In the genomic region with DNA sequence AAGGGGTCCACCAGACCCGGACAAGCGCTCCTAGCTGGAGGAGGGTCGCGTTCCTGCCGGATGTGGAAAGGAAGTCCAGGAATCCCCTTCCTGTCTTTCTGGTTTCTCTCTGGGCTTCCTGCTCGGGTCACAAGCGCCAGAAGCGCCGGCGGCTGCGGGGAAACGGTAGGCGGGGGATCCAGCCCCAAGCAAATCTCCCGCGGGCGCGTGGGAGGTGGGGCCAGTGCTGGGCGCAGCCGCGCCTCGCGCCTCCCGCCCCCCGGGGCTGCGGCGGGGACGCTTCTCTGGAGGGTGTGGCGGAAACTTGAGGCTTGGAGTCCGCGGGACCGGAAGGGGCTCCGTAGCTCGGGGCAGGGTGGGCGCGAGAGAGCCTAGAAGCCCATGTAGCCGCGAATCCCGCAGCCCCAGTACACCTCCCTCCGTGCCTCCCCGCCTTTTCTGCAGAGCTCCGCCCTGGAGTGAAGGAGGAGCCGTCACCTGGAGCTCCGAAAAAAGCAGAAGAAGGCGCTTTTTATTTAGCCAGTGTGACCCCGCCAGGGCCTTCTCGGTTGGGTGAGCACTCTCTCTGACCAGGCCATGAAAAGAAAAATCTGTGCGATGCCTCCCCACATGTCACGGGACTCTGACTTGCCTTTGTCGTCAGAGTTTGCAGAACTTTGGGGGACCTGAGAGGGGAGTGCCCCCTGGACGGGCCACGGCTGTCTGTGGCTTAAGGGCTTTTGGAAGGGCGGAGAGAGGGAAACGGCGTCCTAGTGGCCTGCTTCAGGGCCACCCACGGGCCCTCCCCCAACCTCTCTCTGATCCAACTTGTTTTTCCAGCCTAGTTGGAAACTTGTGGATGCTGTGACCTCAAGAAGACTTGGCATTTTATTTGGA, we compare ENCODE assay signal across 8 cellular contexts. TPM values are rescaled to one million over a fixed set of nuclear protein-coding genes. Genes with fewer than 3 reads are reported as not detected.
DNase-seq lines count a peak whose midpoint lies in the region; ATAC-seq and FAIRE-seq lines count a peak whose summit lies in the region.

No MANE protein-coding gene starts in this region.

- FAIRE-seq in RCC 7860 (lab: Jason Lieb, UNC), result no peak

- H3K27ac ChIP-seq in HUES6 (ENCODE audit: low read depth, low read length), result peak overlapping the region; percentile 80

- H3K4me3 Mint-ChIP-seq in activated T-helper 1 cell treated with anti-CD3 and anti-CD28 coated beads, Interleukin-12 subunit alpha, Interleukin-12 subunit beta, Interleukin-2, Interleukin-4 antibody, amounts not matched to agents 30 ng/mL and 10 ng/mL and 1 ng/mL, durations not matched to agents 14 hours and 24 hours and 36 hours, result peak overlapping the region; percentile 93
- H3K4me3 Mint-ChIP-seq in natural killer cell treated with Interleukin-12 subunit alpha and Interleukin-12 subunit beta and Interleukin-15 and Interleukin-18, amount 100 ng/mL, for 72 hours, result peak overlapping the region; percentile 100

- DNase-seq in DMS153 (lab: John Stamatoyannopoulos, UW) (peak; percentile 63), RCC 7860 (ENCODE audit: low spot score) (peak; percentile 68), fibroblast of peridontal ligament (ENCODE audit: extremely low read depth) (peak; percentile 62)
- peak; percentile 93 for DNase-seq in activated T-helper 1 cell treated with anti-CD3 and anti-CD28 coated beads, Interleukin-12 subunit alpha, Interleukin-12 subunit beta, Interleukin-2, Interleukin-4 antibody, amounts not matched to agents 30 ng/mL and 10 ng/mL and 1 ng/mL, durations not matched to agents 14 hours and 24 hours and 36 hours (ENCODE audit: low spot score)
- DNase-seq in natural killer cell treated with Interleukin-12 subunit alpha and Interleukin-12 subunit beta and Interleukin-15 and Interleukin-18, amount 100 ng/mL, for 72 hours (ENCODE audit: low spot score), result peak; percentile 98
- peak; percentile 97 for DNase-seq in stimulated activated naive CD8-positive, alpha-beta T cell treated with anti-CD3 and anti-CD28 coated beads, Interleukin-15, Interleukin-2, amounts not matched to agents 100 U/mL and 50 U/mL, for 24 hours

- H3K4me1 Mint-ChIP-seq in activated T-helper 1 cell treated with anti-CD3 and anti-CD28 coated beads, Interleukin-12 subunit alpha, Interleukin-12 subunit beta, Interleukin-2, Interleukin-4 antibody, amounts not matched to agents 30 ng/mL and 10 ng/mL and 1 ng/mL, durations not matched to agents 14 hours and 24 hours and 36 hours (ENCODE audit: low read depth), result peaks cover 75% of the 10 kb centered on the region
- H3K4me1 Mint-ChIP-seq in natural killer cell treated with Interleukin-12 subunit alpha and Interleukin-12 subunit beta and Interleukin-15 and Interleukin-18, amount 100 ng/mL, for 72 hours (ENCODE audit: low read depth in 2 of 2), result peaks cover 57 to 82% of the 10 kb centered on the region in 2 donors

- H3K36me3 Mint-ChIP-seq in activated T-helper 1 cell treated with anti-CD3 and anti-CD28 coated beads, Interleukin-12 subunit alpha, Interleukin-12 subunit beta, Interleukin-2, Interleukin-4 antibody, amounts not matched to agents 30 ng/mL and 10 ng/mL and 1 ng/mL, durations not matched to agents 14 hours and 24 hours and 36 hours (ENCODE audit: low read depth), result peaks cover 20% of the 10 kb centered on the region
- peaks cover 48% of the 10 kb centered on the region for H3K36me3 Mint-ChIP-seq in natural killer cell treated with Interleukin-12 subunit alpha and Interleukin-12 subunit beta and Interleukin-15 and Interleukin-18, amount 100 ng/mL, for 72 hours

- H3K9ac ChIP-seq in HUES6 (ENCODE audit: low read length), result peak overlapping the region; percentile 86

- H3K27me3 Mint-ChIP-seq in activated T-helper 1 cell treated with anti-CD3 and anti-CD28 coated beads, Interleukin-12 subunit alpha, Interleukin-12 subunit beta, Interleukin-2, Interleukin-4 antibody, amounts not matched to agents 30 ng/mL and 10 ng/mL and 1 ng/mL, durations not matched to agents 14 hours and 24 hours and 36 hours (ENCODE audit: insufficient read depth), result peaks cover 3% of the 10 kb centered on the region
- H3K27me3 Mint-ChIP-seq in natural killer cell treated with Interleukin-12 subunit alpha and Interleukin-12 subunit beta and Interleukin-15 and Interleukin-18, amount 100 ng/mL, for 72 hours, result no peaks in the 10 kb centered on the region

- H3K27me3 ChIP-seq in HUES6 (ENCODE audit: control insufficient read depth, insufficient read depth, low read length), result no peaks in the 10 kb centered on the region

- peak overlapping the region; percentile 97 for H3K27ac Mint-ChIP-seq in activated T-helper 1 cell treated with anti-CD3 and anti-CD28 coated beads, Interleukin-12 subunit alpha, Interleukin-12 subunit beta, Interleukin-2, Interleukin-4 antibody, amounts not matched to agents 30 ng/mL and 10 ng/mL and 1 ng/mL, durations not matched to agents 14 hours and 24 hours and 36 hours
- peak overlapping the region; percentile 96 to 97 for H3K27ac Mint-ChIP-seq in natural killer cell treated with Interleukin-12 subunit alpha and Interleukin-12 subunit beta and Interleukin-15 and Interleukin-18, amount 100 ng/mL, for 72 hours

- H3K9me3 ChIP-seq in HUES6 (ENCODE audit: control insufficient read depth, insufficient read depth, low read depth, low read length), result peaks cover 5% of the 10 kb centered on the region; the same call in 1 of the 2 replicates

- H3K4me1 ChIP-seq in HUES6 (ENCODE audit: control insufficient read depth, insufficient read depth, low read length), result peaks cover 32% of the 10 kb centered on the region

- H3K4me3 ChIP-seq in HUES6 (ENCODE audit: low read depth, low read length), result peak overlapping the region; percentile 88

- peaks cover 12% of the 10 kb centered on the region for H3K9me3 Mint-ChIP-seq in activated T-helper 1 cell treated with anti-CD3 and anti-CD28 coated beads, Interleukin-12 subunit alpha, Interleukin-12 subunit beta, Interleukin-2, Interleukin-4 antibody, amounts not matched to agents 30 ng/mL and 10 ng/mL and 1 ng/mL, durations not matched to agents 14 hours and 24 hours and 36 hours
- no peaks in the 10 kb centered on the region for H3K9me3 Mint-ChIP-seq in natural killer cell treated with Interleukin-12 subunit alpha and Interleukin-12 subunit beta and Interleukin-15 and Interleukin-18, amount 100 ng/mL, for 72 hours

- peak; percentile 60 for ATAC-seq in GM21515 (IDR thresholded peaks at IDR 0.05; ENCODE audit: unreplicated experiment)
- peak; percentile 89 to 91 for ATAC-seq in natural killer cell treated with Interleukin-12 subunit alpha and Interleukin-12 subunit beta and Interleukin-15 and Interleukin-18, amount 100 ng/mL, for 72 hours
- ATAC-seq in stimulated activated naive CD8-positive, alpha-beta T cell treated with anti-CD3 and anti-CD28 coated beads, Interleukin-15, Interleukin-2, amounts not matched to agents 100 U/mL and 50 U/mL, for 24 hours, result peak; percentile 72

- intact Hi-C loops in activated T-helper 1 cell treated with anti-CD3 and anti-CD28 coated beads, Interleukin-12 subunit alpha, Interleukin-12 subunit beta, Interleukin-2, Interleukin-4 antibody, amounts not matched to agents 30 ng/mL and 10 ng/mL and 1 ng/mL, durations not matched to agents 14 hours and 24 hours and 36 hours (cut with micrococcal nuclease), result loop anchor here (1.0 to 10.0 kb wide), 8 partner anchors 14 to 1406 kb away; partner anchors contain the start of genes MAGOHB and YBX3

- H3K36me3 ChIP-seq in HUES6 (ENCODE audit: control insufficient read depth, insufficient read depth, low read length), result no peaks in the 10 kb centered on the region

RNA-seq across cellular contexts. Expression of gene CLEC2D, which starts 21.4 kb away (rescaled TPM):
- 371 and 395 TPM in 2 replicates for total RNA-seq in activated T-helper 1 cell treated with anti-CD3 and anti-CD28 coated beads, Interleukin-12 subunit alpha, Interleukin-12 subunit beta, Interleukin-2, Interleukin-4 antibody, amounts not matched to agents 30 ng/mL and 10 ng/mL and 1 ng/mL, durations not matched to agents 14 hours and 24 hours and 36 hours
- total RNA-seq in natural killer cell treated with Interleukin-12 subunit alpha and Interleukin-12 subunit beta and Interleukin-15 and Interleukin-18, amount 100 ng/mL, for 72 hours, result 100 to 1,000 TPM in 1 of 2 donors, 10 to 100 TPM in 1; 95.2 to 122 TPM

RNA-seq across cellular contexts. Expression of gene KLRB1, which starts 40.3 kb away (rescaled TPM):
- 0.15 TPM in 1 of 2 replicates, not detected in the other for total RNA-seq in activated T-helper 1 cell treated with anti-CD3 and anti-CD28 coated beads, Interleukin-12 subunit alpha, Interleukin-12 subunit beta, Interleukin-2, Interleukin-4 antibody, amounts not matched to agents 30 ng/mL and 10 ng/mL and 1 ng/mL, durations not matched to agents 14 hours and 24 hours and 36 hours
- 10 to 100 TPM; 10.5 to 23.9 TPM for total RNA-seq in natural killer cell treated with Interleukin-12 subunit alpha and Interleukin-12 subunit beta and Interleukin-15 and Interleukin-18, amount 100 ng/mL, for 72 hours

Comparison
In these comparisons a context has a peak if more than half of its experiments do, and no peak if none do; other contexts are left out.
1. Peak in every context shown above with its lines: DNase-seq, ATAC-seq, H3K4me3 ChIP-seq and H3K27ac ChIP-seq.
2. RNA of gene KLRB1, which starts 40.3 kb away (total RNA-seq): 10.5 to 23.9 TPM in natural killer cell treated with Interleukin-12 subunit alpha and Interleukin-12 subunit beta and Interleukin-15 and Interleukin-18, amount 100 ng/mL, for 72 hours; 0.15 TPM in activated T-helper 1 cell treated with anti-CD3 and anti-CD28 coated beads, Interleukin-12 subunit alpha, Interleukin-12 subunit beta, Interleukin-2, Interleukin-4 antibody, amounts not matched to agents 30 ng/mL and 10 ng/mL and 1 ng/mL, durations not matched to agents 14 hours and 24 hours and 36 hours; every median in the first group is over 10 times any median in the second.